In genomic region chr6:158767714-158768113, GRCh38 we compare ENCODE assay signal across 15 cellular contexts. TPM values are rescaled to one million over a fixed set of nuclear protein-coding genes. Genes with fewer than 3 reads are reported as not detected.
DNase-seq lines count a peak whose midpoint lies in the region; ATAC-seq and TF ChIP-seq lines count a peak whose summit lies in the region.
"Had no signal": no experiment of that assay in that cellular context is flagged by ENCODE, and none has a peak within 500 bp of the region (broad histone marks: within the 10 kb centered on the region; RNA-seq: fewer than 3 reads in every experiment).

No MANE protein-coding gene starts in this region.

- peaks cover 6 to 25% (median 9%) of the 10 kb centered on the region in 4 donors for H3K4me1 Mint-ChIP-seq in CD4-positive, CD25-positive, alpha-beta regulatory T cell
- peaks cover 33% of the 10 kb centered on the region for H3K4me1 Mint-ChIP-seq in activated naive CD8-positive, alpha-beta T cell treated with anti-CD3 and anti-CD28 coated beads for 36 hours
- peaks cover 14% of the 10 kb centered on the region for H3K4me1 Mint-ChIP-seq in mesothelial cell of epicardium

- peaks cover 0 to 11% (median 0%) of the 10 kb centered on the region in 7 donors for H3K9me3 Mint-ChIP-seq in CD4-positive, CD25-positive, alpha-beta regulatory T cell
- no peaks in the 10 kb centered on the region for H3K9me3 Mint-ChIP-seq in activated naive CD8-positive, alpha-beta T cell treated with anti-CD3 and anti-CD28 coated beads for 36 hours
- H3K9me3 Mint-ChIP-seq in mesothelial cell of epicardium, result no peaks in the 10 kb centered on the region

- no peak for TF ChIP-seq CTCF in mesothelial cell of epicardium (IDR thresholded peaks at IDR 0.05; ENCODE audit: unreplicated experiment)

- peaks cover 70% of the 10 kb centered on the region for H3K36me3 Mint-ChIP-seq in CD4-positive, CD25-positive, alpha-beta regulatory T cell
- H3K36me3 Mint-ChIP-seq in activated naive CD8-positive, alpha-beta T cell treated with anti-CD3 and anti-CD28 coated beads for 36 hours, result peaks cover 50% of the 10 kb centered on the region
- H3K36me3 Mint-ChIP-seq in mesothelial cell of epicardium, result peaks cover 64% of the 10 kb centered on the region

- DNase-seq in CD4-positive, CD25-positive, alpha-beta regulatory T cell, result no peak
- DNase-seq in DMS79 (lab: John Stamatoyannopoulos, UW) (peak; percentile 25), mesothelial cell of epicardium (ENCODE audit: low spot score in 2 of 2, unreplicated experiment in 2 of 2) (no peak), UCSD-AML1 (lab: John Stamatoyannopoulos, UW; ENCODE audit: unreplicated experiment) (no peak), germinal center (ENCODE audit: low spot score) (no peak)
- no peak for DNase-seq in activated naive CD8-positive, alpha-beta T cell treated with anti-CD3 and anti-CD28 coated beads for 36 hours
- DNase-seq: brain microvascular endothelial cell, NCI-H1694, NCI-H510A, pancreas, spleen had no signal

- H3K9me3 ChIP-seq in CD4-positive, CD25-positive, alpha-beta regulatory T cell (ENCODE audit: control insufficient read depth in 2 of 2, low read length in 2 of 2), result no peaks in the 10 kb centered on the region
- H3K9me3 ChIP-seq: pancreas, spleen, suprapubic skin had no signal

- H3K27me3 Mint-ChIP-seq in CD4-positive, CD25-positive, alpha-beta regulatory T cell, result peaks cover 4% of the 10 kb centered on the region
- no peaks in the 10 kb centered on the region for H3K27me3 Mint-ChIP-seq in activated naive CD8-positive, alpha-beta T cell treated with anti-CD3 and anti-CD28 coated beads for 36 hours
- H3K27me3 Mint-ChIP-seq in mesothelial cell of epicardium (ENCODE audit: low read depth), result no peaks in the 10 kb centered on the region
- H3K27me3 Mint-ChIP-seq: B cell had no signal

- H3K4me3 Mint-ChIP-seq in CD4-positive, CD25-positive, alpha-beta regulatory T cell, result peak overlapping the region in 1 of 4 donors; percentile 84
- H3K4me3 Mint-ChIP-seq in activated naive CD8-positive, alpha-beta T cell treated with anti-CD3 and anti-CD28 coated beads for 36 hours, result no peak overlapping the region
- H3K4me3 Mint-ChIP-seq in mesothelial cell of epicardium, result no peak overlapping the region
- H3K4me3 Mint-ChIP-seq: B cell had no signal

- H3K27me3 ChIP-seq in CD4-positive, CD25-positive, alpha-beta regulatory T cell (ENCODE audit: control insufficient read depth, insufficient read depth, low read length), result no peaks in the 10 kb centered on the region
- H3K27me3 ChIP-seq: brain microvascular endothelial cell, pancreas, spleen, suprapubic skin had no signal

- peak overlapping the region in 2 of 3 donors; percentile 44 to 60 for H3K27ac Mint-ChIP-seq in CD4-positive, CD25-positive, alpha-beta regulatory T cell
- H3K27ac Mint-ChIP-seq in activated naive CD8-positive, alpha-beta T cell treated with anti-CD3 and anti-CD28 coated beads for 36 hours, result peak overlapping the region; percentile 36
- H3K27ac Mint-ChIP-seq in mesothelial cell of epicardium, result peak overlapping the region; percentile 39

- H3K4me1 ChIP-seq in CD4-positive, CD25-positive, alpha-beta regulatory T cell (ENCODE audit: control insufficient read depth, insufficient read depth, low read length, poor library complexity, severe bottlenecking), result peaks cover 5% of the 10 kb centered on the region
- H3K4me1 ChIP-seq: pancreas had no signal

- H3K27ac ChIP-seq in CD4-positive, CD25-positive, alpha-beta regulatory T cell (ENCODE audit: insufficient read depth, low read length, poor library complexity, severe bottlenecking), result no peak overlapping the region
- H3K27ac ChIP-seq: brain microvascular endothelial cell, HL-60, pancreas, spleen, suprapubic skin had no signal

- no peak for ATAC-seq in CD4-positive, CD25-positive, alpha-beta regulatory T cell (ENCODE audit: low read depth in 2 of 2)
- no peak for ATAC-seq in HG02885 (IDR thresholded peaks at IDR 0.05; ENCODE audit: poor library complexity, unreplicated experiment)
- ATAC-seq: pancreas had no signal

- H3K4me3 ChIP-seq in CD4-positive, CD25-positive, alpha-beta regulatory T cell (ENCODE audit: low read depth, low read length), result no peak overlapping the region
- H3K4me3 ChIP-seq: pancreas, spleen, suprapubic skin had no signal

- peaks cover 90% of the 10 kb centered on the region for H3K36me3 ChIP-seq in CD4-positive, CD25-positive, alpha-beta regulatory T cell (ENCODE audit: control insufficient read depth, insufficient read depth, low read length)

RNA-seq across cellular contexts. Expression of gene EZR, which starts 51.5 kb away (rescaled TPM):
- total RNA-seq in CD4-positive, CD25-positive, alpha-beta regulatory T cell, result 559 TPM
- polyA plus RNA-seq in CD4-positive, CD25-positive, alpha-beta regulatory T cell, result 100 to 1,000 TPM; 310 to 497 (median 365) TPM
- 100 to 1,000 TPM; 218 to 227 TPM for total RNA-seq in activated naive CD8-positive, alpha-beta T cell treated with anti-CD3 and anti-CD28 coated beads for 36 hours
- 195 to 208 TPM (median 204 TPM) in 3 replicates for total RNA-seq in mesothelial cell of epicardium
